ENCODE assay signal across 8 cellular contexts in the genomic region with DNA sequence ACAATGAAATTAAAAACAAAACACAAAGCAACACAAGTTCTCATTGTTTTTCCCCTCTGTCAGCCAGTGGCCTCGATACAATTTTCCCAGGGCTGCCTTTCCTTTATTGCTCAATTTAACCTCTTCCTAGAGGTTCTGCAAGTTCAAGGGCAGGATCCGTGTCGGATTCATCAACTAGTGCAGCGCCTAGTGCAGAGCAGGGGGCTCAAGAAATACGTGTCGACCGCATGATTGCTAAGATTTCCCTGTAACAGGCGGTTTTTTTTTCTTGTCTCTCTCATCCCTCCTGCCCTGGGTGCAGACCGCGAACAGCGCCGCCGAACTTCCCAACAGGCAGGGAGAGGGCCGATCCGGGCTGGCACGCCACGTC. TPM values are rescaled to one million over a fixed set of nuclear protein-coding genes. Genes with fewer than 3 reads are reported as not detected.
DNase-seq lines count a peak whose midpoint lies in the region; TF ChIP-seq lines count a peak whose summit lies in the region.

No MANE protein-coding gene starts in this region.

- H3K4me2 ChIP-seq in neural cell (ENCODE audit: low read length), result peak overlapping the region; percentile 86

- no peaks in the 10 kb centered on the region for H3K79me2 ChIP-seq in neural cell (replicated peaks; ENCODE audit: insufficient read depth, low read length)

- H3K4me3 ChIP-seq in neural cell (ENCODE audit: low read length), result peak overlapping the region; percentile 93

- H3K27ac ChIP-seq in neural cell (ENCODE audit: low read length), result no peak overlapping the region

- peaks cover 3% of the 10 kb centered on the region for H3F3A ChIP-seq in neural cell (ENCODE audit: insufficient read depth, low read length, poor library complexity, severe bottlenecking)

- H3K9me2 ChIP-seq in neural cell (ENCODE audit: insufficient read depth, low read length), result no peaks in the 10 kb centered on the region

- H3K9me3 ChIP-seq in neural cell (ENCODE audit: low read length), result no peaks in the 10 kb centered on the region

- H3K27ac Mint-ChIP-seq in dendritic cell treated with granulocyte-macrophage colony-stimulating factor and Interleukin-4, amounts not matched to agents 40 ng/mL and 50 ng/mL, for 4 days, result peak overlapping the region; percentile 99

- no peaks in the 10 kb centered on the region for H3K36me3 ChIP-seq in neural cell (ENCODE audit: insufficient read depth, low read length)

- TF ChIP-seq CTCF in neural cell (IDR thresholded peaks at IDR 0.05; ENCODE audit: poor library complexity, severe bottlenecking), result no peak

- H3K4me1 Mint-ChIP-seq in dendritic cell treated with granulocyte-macrophage colony-stimulating factor and Interleukin-4, amounts not matched to agents 40 ng/mL and 50 ng/mL, for 4 days (ENCODE audit: low read depth), result peaks cover 35% of the 10 kb centered on the region

- no peak for TF ChIP-seq RAD21 in neural cell (conservative IDR thresholded peaks at IDR 0.05)

- H3K27me3 Mint-ChIP-seq in dendritic cell treated with granulocyte-macrophage colony-stimulating factor and Interleukin-4, amounts not matched to agents 40 ng/mL and 50 ng/mL, for 4 days, result no peaks in the 10 kb centered on the region

- peak overlapping the region; percentile 61 for H3K9ac ChIP-seq in neural cell (ENCODE audit: low read length)

- DNase-seq in NOMO-1 treated with DMSO at 0.1 percent for 48 hours (lab: John Stamatoyannopoulos, UW; ENCODE audit: unreplicated experiment) (peak; percentile 79), NOMO-1 (lab: John Stamatoyannopoulos, UW; ENCODE audit: unreplicated experiment in 2 of 2) (no peak), SIG-M5 (lab: John Stamatoyannopoulos, UW) (peak; percentile 23), retina (no peak), LoVo (ENCODE audit: low spot score) (no peak), DMS 273 (lab: John Stamatoyannopoulos, UW; ENCODE audit: unreplicated experiment) (no peak)

- no peaks in the 10 kb centered on the region for H3K9me3 Mint-ChIP-seq in dendritic cell treated with granulocyte-macrophage colony-stimulating factor and Interleukin-4, amounts not matched to agents 40 ng/mL and 50 ng/mL, for 4 days

- intact Hi-C loops in dendritic cell treated with granulocyte-macrophage colony-stimulating factor and Interleukin-4, amounts not matched to agents 40 ng/mL and 50 ng/mL, for 4 days (cut with micrococcal nuclease), result loop anchor here (2.0 to 5.0 kb wide), 7 partner anchors 34 to 255 kb away; partner anchors contain the start of gene EDEM1

- peaks cover 71% of the 10 kb centered on the region for H3K27me3 ChIP-seq in neural cell (ENCODE audit: insufficient read depth, low read depth, low read length)

- TF ChIP-seq EP300 in neural cell (conservative IDR thresholded peaks at IDR 0.05; ENCODE audit: poor library complexity, severe bottlenecking), result no peak

- H3K4me3 Mint-ChIP-seq in dendritic cell treated with granulocyte-macrophage colony-stimulating factor and Interleukin-4, amounts not matched to agents 40 ng/mL and 50 ng/mL, for 4 days, result peak overlapping the region; percentile 98

- H4K20me1 ChIP-seq in neural cell (ENCODE audit: insufficient read depth), result no peaks in the 10 kb centered on the region

- peaks cover 46% of the 10 kb centered on the region for H3K36me3 Mint-ChIP-seq in dendritic cell treated with granulocyte-macrophage colony-stimulating factor and Interleukin-4, amounts not matched to agents 40 ng/mL and 50 ng/mL, for 4 days (ENCODE audit: low read depth)

- H2AFZ ChIP-seq in neural cell (ENCODE audit: low read depth, low read length), result peak overlapping the region; percentile 33

TF ChIP-seq in neural cell, 6 proteins besides CTCF, POLR2A, EP300 and RAD21:
- TF ChIP-seq MXI1 (conservative IDR thresholded peaks at IDR 0.05; ENCODE audit: poor library complexity, severe bottlenecking) (no peak), EZH2 (IDR thresholded peaks at IDR 0.05; ENCODE audit: borderline replicate concordance, insufficient read depth, low read length, poor library complexity, severe bottlenecking) (no peak), POLR2AphosphoS5 (IDR thresholded peaks at IDR 0.05) (no peak), REST (IDR thresholded peaks at IDR 0.05; ENCODE audit: borderline replicate concordance) (no peak), SMC3 (conservative IDR thresholded peaks at IDR 0.05; ENCODE audit: poor library complexity) (no peak), TAF1 (IDR thresholded peaks at IDR 0.05; ENCODE audit: low read depth) (no peak)

RNA-seq across cellular contexts. Expression of gene BHLHE40, which starts 1.4 kb away (rescaled TPM):
- polyA plus RNA-seq in neural cell, result 0.10 TPM in 1 of 2 replicates, not detected in the other
- polyA minus RNA-seq in neural cell, result 0.23 and 0.24 TPM in 2 replicates

Comparison
In these comparisons a context has a peak if more than half of its experiments do, and no peak if none do; other contexts are left out.
1. DNase-seq: peak in NOMO-1 treated with DMSO at 0.1 percent for 48 hours (single experiment) and SIG-M5 (single experiment); none in NOMO-1 (0 of 2), retina (single experiment), LoVo (single experiment) and DMS 273 (single experiment).